ENCODE assay signal across 2 cellular contexts in the genomic region with DNA sequence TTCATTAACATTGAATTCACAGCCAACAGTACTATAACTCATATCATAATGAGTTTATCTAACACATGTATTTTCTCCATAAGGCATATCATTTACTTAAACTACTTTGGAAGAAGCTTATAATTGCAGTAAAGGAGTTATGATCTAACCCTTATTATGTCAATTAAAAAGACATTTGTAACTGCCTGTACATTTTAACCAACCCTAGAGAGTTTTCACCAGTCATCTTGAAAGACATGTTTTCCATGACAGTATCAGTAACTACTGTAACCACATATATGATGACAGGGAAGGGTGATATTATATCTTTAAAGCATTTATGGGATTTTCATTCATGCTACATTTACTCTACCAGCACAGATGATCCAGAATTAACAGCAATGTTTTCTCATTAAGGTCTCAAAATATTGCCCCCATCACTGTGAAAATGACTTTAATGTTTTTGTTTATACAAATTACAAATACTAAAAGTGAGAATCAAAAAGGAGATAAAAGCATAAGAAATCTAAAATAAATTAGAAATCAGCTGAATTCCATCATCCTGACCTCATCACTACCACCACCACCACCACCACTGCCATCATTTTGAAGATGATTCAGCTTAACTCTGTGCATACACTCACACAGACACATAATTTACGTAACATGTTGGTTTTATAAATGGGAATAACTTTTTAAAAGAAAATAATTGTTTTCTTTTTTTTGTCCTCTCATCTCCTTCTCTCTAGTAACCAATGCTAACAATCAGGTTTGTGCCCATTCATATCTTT.
A peak's percentile ranks its signal among the peaks of the same experiment; 100 is the strongest.
TF ChIP-seq lines count a peak whose summit lies in the region.

No MANE protein-coding gene starts in this region.

TF ChIP-seq in A549, 52 proteins besides CTCF, POLR2A, EP300 and RAD21 (continued from another document):
- TF ChIP-seq REST (IDR thresholded peaks at IDR 0.05) (no peak), RFX5 (IDR thresholded peaks at IDR 0.05) (no peak), POLR2AphosphoS2 (conservative IDR thresholded peaks at IDR 0.05; ENCODE audit: low read length) (no peak), NPAS2 (CRISPR knock-in tag; IDR thresholded peaks at IDR 0.05; ENCODE audit: borderline replicate concordance) (no peak), BHLHE40 (IDR thresholded peaks at IDR 0.05; ENCODE audit: low read depth, low read length) (no peak), GATA3 (IDR thresholded peaks at IDR 0.05; ENCODE audit: borderline replicate concordance) (no peak), RARB (CRISPR knock-in tag; IDR thresholded peaks at IDR 0.05) (no peak), ZNF302 (CRISPR knock-in tag; IDR thresholded peaks at IDR 0.05) (no peak), HDAC2 (IDR thresholded peaks at IDR 0.05) (no peak), FOXS1 (CRISPR knock-in tag; IDR thresholded peaks at IDR 0.05) (no peak), CHD4 (IDR thresholded peaks at IDR 0.05; ENCODE audit: borderline replicate concordance) (no peak), TFCP2L1 (CRISPR knock-in tag; IDR thresholded peaks at IDR 0.05) (no peak), PHF8 (IDR thresholded peaks at IDR 0.05; ENCODE audit: borderline replicate concordance, low read depth) (no peak), HOXB5 (CRISPR knock-in tag; IDR thresholded peaks at IDR 0.05) (no peak), HOXB13 (CRISPR knock-in tag; IDR thresholded peaks at IDR 0.05; ENCODE audit: low read depth) (no peak)
- TF ChIP-seq, protein P1, sequence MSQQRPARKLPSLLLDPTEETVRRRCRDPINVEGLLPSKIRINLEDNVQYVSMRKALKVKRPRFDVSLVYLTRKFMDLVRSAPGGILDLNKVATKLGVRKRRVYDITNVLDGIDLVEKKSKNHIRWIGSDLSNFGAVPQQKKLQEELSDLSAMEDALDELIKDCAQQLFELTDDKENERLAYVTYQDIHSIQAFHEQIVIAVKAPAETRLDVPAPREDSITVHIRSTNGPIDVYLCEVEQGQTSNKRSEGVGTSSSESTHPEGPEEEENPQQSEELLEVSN (IDR thresholded peaks at IDR 0.05; ENCODE audit: borderline replicate concordance, low read depth) = no peak

TF ChIP-seq in SK-N-SH, 30 proteins besides CTCF, POLR2A, EP300 and RAD21 (continued from another document):
- no peak for TF ChIP-seq REST (IDR thresholded peaks at IDR 0.05; ENCODE audit: low read depth, low read length)
- no peak for TF ChIP-seq TEAD4 (IDR thresholded peaks at IDR 0.05; ENCODE audit: borderline replicate concordance, insufficient read depth)
- no peak for TF ChIP-seq GATA2 (CRISPR knock-in tag; IDR thresholded peaks at IDR 0.05)
- no peak for TF ChIP-seq YY1 (IDR thresholded peaks at IDR 0.05; ENCODE audit: low read depth)
- TF ChIP-seq, protein P2, sequence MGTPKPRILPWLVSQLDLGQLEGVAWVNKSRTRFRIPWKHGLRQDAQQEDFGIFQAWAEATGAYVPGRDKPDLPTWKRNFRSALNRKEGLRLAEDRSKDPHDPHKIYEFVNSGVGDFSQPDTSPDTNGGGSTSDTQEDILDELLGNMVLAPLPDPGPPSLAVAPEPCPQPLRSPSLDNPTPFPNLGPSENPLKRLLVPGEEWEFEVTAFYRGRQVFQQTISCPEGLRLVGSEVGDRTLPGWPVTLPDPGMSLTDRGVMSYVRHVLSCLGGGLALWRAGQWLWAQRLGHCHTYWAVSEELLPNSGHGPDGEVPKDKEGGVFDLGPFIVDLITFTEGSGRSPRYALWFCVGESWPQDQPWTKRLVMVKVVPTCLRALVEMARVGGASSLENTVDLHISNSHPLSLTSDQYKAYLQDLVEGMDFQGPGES (IDR thresholded peaks at IDR 0.05; ENCODE audit: low read depth, low read length) = no peak
- no peak for TF ChIP-seq TAF1 (IDR thresholded peaks at IDR 0.05; ENCODE audit: borderline replicate concordance, low read depth, low read length)
- TF ChIP-seq CHD2 (IDR thresholded peaks at IDR 0.05; ENCODE audit: low read length, partially characterized antibody) = no peak
- TF ChIP-seq JUND (IDR thresholded peaks at IDR 0.05) = peak; percentile 62
- peak; percentile 63; the same call in 1 of the 2 replicates for TF ChIP-seq FOSL2 (IDR thresholded peaks at IDR 0.05; ENCODE audit: borderline replicate concordance, low read depth)
- no peak for TF ChIP-seq RFX5 (IDR thresholded peaks at IDR 0.05; ENCODE audit: low read length)
- no peak for TF ChIP-seq ZBTB33 (IDR thresholded peaks at IDR 0.05; ENCODE audit: borderline replicate concordance, low read depth)
- TF ChIP-seq, protein P3, sequence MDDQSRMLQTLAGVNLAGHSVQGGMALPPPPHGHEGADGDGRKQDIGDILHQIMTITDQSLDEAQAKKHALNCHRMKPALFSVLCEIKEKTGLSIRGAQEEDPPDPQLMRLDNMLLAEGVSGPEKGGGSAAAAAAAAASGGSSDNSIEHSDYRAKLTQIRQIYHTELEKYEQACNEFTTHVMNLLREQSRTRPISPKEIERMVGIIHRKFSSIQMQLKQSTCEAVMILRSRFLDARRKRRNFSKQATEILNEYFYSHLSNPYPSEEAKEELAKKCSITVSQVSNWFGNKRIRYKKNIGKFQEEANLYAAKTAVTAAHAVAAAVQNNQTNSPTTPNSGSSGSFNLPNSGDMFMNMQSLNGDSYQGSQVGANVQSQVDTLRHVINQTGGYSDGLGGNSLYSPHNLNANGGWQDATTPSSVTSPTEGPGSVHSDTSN (IDR thresholded peaks at IDR 0.05) = peak; percentile 9; the same call in 1 of the 2 replicates
- TF ChIP-seq, protein P4, sequence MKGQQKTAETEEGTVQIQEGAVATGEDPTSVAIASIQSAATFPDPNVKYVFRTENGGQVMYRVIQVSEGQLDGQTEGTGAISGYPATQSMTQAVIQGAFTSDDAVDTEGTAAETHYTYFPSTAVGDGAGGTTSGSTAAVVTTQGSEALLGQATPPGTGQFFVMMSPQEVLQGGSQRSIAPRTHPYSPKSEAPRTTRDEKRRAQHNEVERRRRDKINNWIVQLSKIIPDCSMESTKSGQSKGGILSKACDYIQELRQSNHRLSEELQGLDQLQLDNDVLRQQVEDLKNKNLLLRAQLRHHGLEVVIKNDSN (IDR thresholded peaks at IDR 0.05; ENCODE audit: borderline replicate concordance, low read depth) = no peak
- no peak for TF ChIP-seq RCOR1 (IDR thresholded peaks at IDR 0.05; ENCODE audit: low read length)
- no peak for TF ChIP-seq FOXJ3 (CRISPR knock-in tag; IDR thresholded peaks at IDR 0.05)
- TF ChIP-seq SIN3A (IDR thresholded peaks at IDR 0.05; ENCODE audit: borderline replicate concordance, low read depth, low read length) = no peak
- TF ChIP-seq MXI1 (IDR thresholded peaks at IDR 0.05; ENCODE audit: low read depth, low read length) = no peak
- no peak for TF ChIP-seq SMC3 (IDR thresholded peaks at IDR 0.05; ENCODE audit: low read depth, low read length)
- TF ChIP-seq NRF1 (IDR thresholded peaks at IDR 0.05; ENCODE audit: low read depth, low read length) = no peak
